Comparison of ENCODE assay signal across 17 cellular contexts in the genomic region with DNA sequence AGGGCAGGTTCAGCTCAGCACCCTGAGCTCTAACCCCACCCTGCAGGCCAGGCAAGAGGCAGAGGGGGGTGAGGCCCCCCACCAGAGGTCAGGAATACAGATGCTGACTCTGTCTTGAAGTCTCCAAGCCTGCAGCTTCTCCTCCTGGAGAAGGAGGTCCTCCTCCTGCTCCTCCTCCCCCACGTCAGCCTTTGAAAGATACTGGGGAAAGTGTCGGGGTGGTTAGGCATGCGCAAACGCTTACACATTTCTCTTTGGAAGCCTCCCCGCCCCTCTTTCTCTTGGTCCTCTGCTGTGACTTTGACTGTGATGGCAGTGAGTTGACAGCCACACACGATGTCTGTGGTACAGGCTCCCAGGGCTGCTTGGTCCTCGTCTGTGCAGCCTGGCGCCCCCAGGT.
"Had no signal": no experiment of that assay in that cellular context is flagged by ENCODE, and none has a peak within 500 bp of the region (broad histone marks: within the 10 kb centered on the region; RNA-seq: fewer than 3 reads in every experiment).

No MANE protein-coding gene starts in this region.

- H3K27ac ChIP-seq: KMS-11 had no signal

- H3K9me3 ChIP-seq: SK-N-SH had no signal

- DNase-seq: IMR-90, Kasumi-1, MM.1S, NCI-H1092 treated with DMSO at 0.1 percent for 48 hours, NCI-H1436, NCI-H187, NCI-H2029, NCI-H2171, NCI-H226, NCI-H446, NCI-H524 treated with DMSO at 0.1 percent for 48 hours, NCI-H774, RPMI8226, SHP77, SK-N-SH had no signal

- H3K4me2 ChIP-seq: KMS-11, SK-N-SH had no signal

- ATAC-seq: HepG2 had no signal

- H3K9ac ChIP-seq: KMS-11, SK-N-SH had no signal
